Comparison of ENCODE assay signal across 19 cellular contexts in the genomic region with DNA sequence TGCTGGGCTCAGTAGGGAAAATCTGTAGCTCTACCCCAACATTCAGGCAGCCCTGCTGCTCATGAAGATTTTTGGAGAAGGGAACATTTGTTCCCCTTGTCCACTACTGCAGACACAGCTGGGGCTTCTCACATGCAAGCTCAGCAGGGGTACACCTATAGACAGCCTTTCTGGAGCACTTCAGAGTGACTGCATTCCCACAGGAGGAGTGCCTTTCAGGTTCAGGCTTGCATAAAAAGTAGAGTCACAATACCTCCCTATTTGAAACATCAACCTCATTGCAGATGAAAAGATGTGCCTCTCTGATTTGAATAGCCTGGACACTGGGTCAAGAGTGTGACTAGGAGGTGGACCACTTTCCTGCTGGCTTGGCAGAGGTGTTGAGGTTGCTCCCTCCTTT. TPM values are rescaled to one million over a fixed set of nuclear protein-coding genes. Genes with fewer than 3 reads are reported as not detected.
DNase-seq lines count a peak whose midpoint lies in the region; ATAC-seq, FAIRE-seq and TF ChIP-seq lines count a peak whose summit lies in the region.
"Had no signal": no experiment of that assay in that cellular context is flagged by ENCODE, and none has a peak within 500 bp of the region (broad histone marks: within the 10 kb centered on the region; RNA-seq: fewer than 3 reads in every experiment).

No MANE protein-coding gene starts in this region.

- intact Hi-C loops in posterior cingulate gyrus (cut with DNase I), result no loop called here

- no peak overlapping the region for H3K27ac ChIP-seq in effector memory CD4-positive, alpha-beta T cell (ENCODE audit: insufficient read depth, low read length, poor library complexity, severe bottlenecking)

- no peaks in the 10 kb centered on the region for H3K4me1 ChIP-seq in effector memory CD4-positive, alpha-beta T cell (ENCODE audit: control insufficient read depth, insufficient read depth, low read length, poor library complexity, severe bottlenecking)
- H3K4me1 ChIP-seq: Caco-2, HAP-1 had no signal

- H3K4me3 Mint-ChIP-seq in neural crest cell, result no peak overlapping the region
- H3K4me3 Mint-ChIP-seq in activated T-cell treated with anti-CD3 and anti-CD28 coated beads, Interleukin-2, amount 50 U/mL, for 72 hours, result no peak overlapping the region
- H3K4me3 Mint-ChIP-seq: CD4-positive, alpha-beta memory T cell; HFFc6 had no signal

- H3K27ac Mint-ChIP-seq in neural crest cell (ENCODE audit: unreplicated experiment), result peak overlapping the region; percentile 71
- no peak overlapping the region for H3K27ac Mint-ChIP-seq in activated T-cell treated with anti-CD3 and anti-CD28 coated beads, Interleukin-2, amount 50 U/mL, for 72 hours
- H3K27ac Mint-ChIP-seq: CD4-positive, alpha-beta memory T cell; HFFc6 had no signal

- no peaks in the 10 kb centered on the region for H3K36me3 ChIP-seq in bronchial epithelial cell (ENCODE audit: control insufficient read depth, insufficient read depth, low read length)
- no peaks in the 10 kb centered on the region for H3K36me3 ChIP-seq in effector memory CD4-positive, alpha-beta T cell (ENCODE audit: control insufficient read depth, insufficient read depth, low read length)
- H3K36me3 ChIP-seq: HAP-1 had no signal

- TF ChIP-seq CTCF in bronchial epithelial cell (IDR thresholded peaks at IDR 0.05; ENCODE audit: insufficient read depth, low read length, severe bottlenecking), result no peak
- no peak for TF ChIP-seq CTCF in neural crest cell (conservative IDR thresholded peaks at IDR 0.05)

- no peaks in the 10 kb centered on the region for H3K4me1 Mint-ChIP-seq in neural crest cell
- H3K4me1 Mint-ChIP-seq in activated T-cell treated with anti-CD3 and anti-CD28 coated beads, Interleukin-2, amount 50 U/mL, for 72 hours (ENCODE audit: low read depth), result no peaks in the 10 kb centered on the region
- H3K4me1 Mint-ChIP-seq: CD4-positive, alpha-beta memory T cell had no signal

- H3K27me3 ChIP-seq in bronchial epithelial cell (ENCODE audit: control insufficient read depth, insufficient read depth, low read length), result no peaks in the 10 kb centered on the region
- no peaks in the 10 kb centered on the region for H3K27me3 ChIP-seq in effector memory CD4-positive, alpha-beta T cell (replicated peaks; ENCODE audit: control insufficient read depth, insufficient read depth, low read length, poor library complexity, severe bottlenecking)

- no peaks in the 10 kb centered on the region for H3K36me3 Mint-ChIP-seq in neural crest cell (ENCODE audit: low read depth)
- H3K36me3 Mint-ChIP-seq in activated T-cell treated with anti-CD3 and anti-CD28 coated beads, Interleukin-2, amount 50 U/mL, for 72 hours (ENCODE audit: insufficient read depth in 2 of 2), result no peaks in the 10 kb centered on the region
- H3K36me3 Mint-ChIP-seq: CD4-positive, alpha-beta memory T cell had no signal

- H3K27me3 Mint-ChIP-seq in neural crest cell (ENCODE audit: low read depth), result no peaks in the 10 kb centered on the region
- H3K27me3 Mint-ChIP-seq in activated T-cell treated with anti-CD3 and anti-CD28 coated beads, Interleukin-2, amount 50 U/mL, for 72 hours (ENCODE audit: low read depth), result peaks cover 53% of the 10 kb centered on the region

- peak; percentile 69 for ATAC-seq in esophagus mucosa
- no peak for ATAC-seq in activated T-cell treated with anti-CD3 and anti-CD28 coated beads, Interleukin-2, amount 50 U/mL, for 72 hours (replicated peaks in 1 of 2)

- no peak for FAIRE-seq in bronchial epithelial cell (lab: Jason Lieb, UNC)
- FAIRE-seq: GM12891, GM18507, H54 had no signal

- peak; percentile 57 for DNase-seq in bronchial epithelial cell (ENCODE audit: low read depth)
- no peak for DNase-seq in neural crest cell (ENCODE audit: low read depth, low spot score)
- DNase-seq in activated T-cell treated with anti-CD3 and anti-CD28 coated beads, Interleukin-2, amount 50 U/mL, for 72 hours, result no peak
- DNase-seq in effector memory CD4-positive, alpha-beta T cell, result no peak
- DNase-seq in posterior cingulate gyrus, result no peak
- DNase-seq: C1 segment of cervical spinal cord; Caco-2; CD4-positive, alpha-beta memory T cell; DMS53; DMS79 treated with DMSO at 0.1 percent for 48 hours; GF-D8; GOT3; HFFc6 had no signal

- H3K4me3 ChIP-seq in bronchial epithelial cell (ENCODE audit: low read depth, low read length), result no peak overlapping the region
- no peak overlapping the region for H3K4me3 ChIP-seq in effector memory CD4-positive, alpha-beta T cell (ENCODE audit: insufficient read depth, low read depth, low read length, poor library complexity, severe bottlenecking)
- H3K4me3 ChIP-seq: HAP-1 had no signal

- peaks cover 12% of the 10 kb centered on the region for H3K9me3 Mint-ChIP-seq in neural crest cell
- H3K9me3 Mint-ChIP-seq in activated T-cell treated with anti-CD3 and anti-CD28 coated beads, Interleukin-2, amount 50 U/mL, for 72 hours, result no peaks in the 10 kb centered on the region
- H3K9me3 Mint-ChIP-seq: CD4-positive, alpha-beta memory T cell; HFFc6 had no signal

- no peaks in the 10 kb centered on the region for H3K9me3 ChIP-seq in effector memory CD4-positive, alpha-beta T cell (ENCODE audit: control insufficient read depth, low read length)
- H3K9me3 ChIP-seq: Caco-2, HAP-1 had no signal

RNA-seq across cellular contexts. Expression of gene NAP1L2, which starts 53.3 kb away (rescaled TPM):
- total RNA-seq in bronchial epithelial cell (0.26 and 0.38 TPM in 2 replicates), esophagus mucosa (0.92 TPM), neural crest cell (7.2 and 7.3 TPM in 2 replicates)
- total RNA-seq in activated T-cell treated with anti-CD3 and anti-CD28 coated beads, Interleukin-2, amount 50 U/mL, for 72 hours, result 1 to 10 TPM; 1.9 to 2.0 TPM
- total RNA-seq: G401 had no signal
